13 cellular contexts compared by ENCODE assay signal in the genomic region with DNA sequence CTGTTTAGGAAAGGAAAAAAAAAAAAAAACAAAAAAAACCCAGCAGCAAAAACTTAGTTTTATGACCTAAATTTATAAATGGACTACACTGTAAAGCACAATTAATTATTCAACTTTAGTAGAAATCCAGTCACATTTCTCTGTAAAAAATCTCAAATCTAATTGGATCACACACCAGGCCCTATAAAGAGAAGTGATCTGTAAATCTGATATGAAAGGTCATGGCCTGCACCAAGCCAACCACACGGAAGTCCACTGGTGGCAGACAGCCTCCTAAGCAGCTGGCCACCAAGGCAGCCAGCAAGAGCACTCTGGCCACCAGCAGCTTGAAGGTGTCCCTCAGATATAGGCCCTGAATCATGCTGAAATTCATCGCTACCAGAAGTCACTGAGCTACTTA.
A peak's percentile ranks its signal among the peaks of the same experiment; 100 is the strongest.
DNase-seq lines count a peak whose midpoint lies in the region; ATAC-seq and TF ChIP-seq lines count a peak whose summit lies in the region.
"Had no signal": no experiment of that assay in that cellular context is flagged by ENCODE, and none has a peak within 500 bp of the region (broad histone marks: within the 10 kb centered on the region; RNA-seq: fewer than 3 reads in every experiment).

No MANE protein-coding gene starts in this region.

- H3K9me3 Mint-ChIP-seq in T-helper 2 cell treated with Interferon-gamma antibody and Interleukin-4, amounts not matched to agents 5 μg/mL and 100 μg/mL, for 36 hours, result no peaks in the 10 kb centered on the region
- H3K9me3 Mint-ChIP-seq in activated CD4-positive, alpha-beta memory T cell treated with anti-CD3 and anti-CD28 coated beads, Interleukin-2, amount 10 ng/mL, durations not matched to agents 7 days and 5 days, result no peaks in the 10 kb centered on the region
- H3K9me3 Mint-ChIP-seq in osteocyte (ENCODE audit: unreplicated experiment), result no peaks in the 10 kb centered on the region
- H3K9me3 Mint-ChIP-seq in MCF 10A (ENCODE audit: unreplicated experiment), result no peaks in the 10 kb centered on the region
- H3K9me3 Mint-ChIP-seq in stimulated activated naive CD8-positive, alpha-beta T cell treated with anti-CD3 and anti-CD28 coated beads, Interleukin-15, amount 100 ng/mL, for 72 hours, result no peaks in the 10 kb centered on the region

- POLR2A ChIA-PET in activated CD4-positive, alpha-beta memory T cell treated with anti-CD3 and anti-CD28 coated beads, Interleukin-2, amount 10 ng/mL, durations not matched to agents 7 days and 5 days (lab: Charles Lee), result interaction anchor here (1.0 to 15.2 kb wide), 9 partner anchors 9 to 53 kb away, joined by 3 to 833 read pairs (median 9); a partner anchor contains a TSS
- POLR2A ChIA-PET in MCF 10A (lab: Yijun Ruan, JAX), result interaction anchor here (0.7 to 10.6 kb wide), 7 partner anchors 14 to 66 kb away, joined by 3 to 405 read pairs (median 4); a partner anchor contains a TSS

- no peak for DNase-seq in T-helper 2 cell treated with Interferon-gamma antibody and Interleukin-4, amounts not matched to agents 5 μg/mL and 100 μg/mL, for 36 hours (ENCODE audit: low spot score)
- DNase-seq in T-helper 2 cell (no peak), NCI-H146 treated with DMSO at 0.1 percent for 48 hours (lab: John Stamatoyannopoulos, UW; ENCODE audit: unreplicated experiment) (peak; percentile 50), osteocyte (ENCODE audit: extremely low spot score, unreplicated experiment) (no peak), MCF 10A (ENCODE audit: unreplicated experiment) (no peak), EL (no peak)
- DNase-seq in activated CD4-positive, alpha-beta memory T cell treated with anti-CD3 and anti-CD28 coated beads, Interleukin-2, amount 10 ng/mL, durations not matched to agents 7 days and 5 days, result no peak
- no peak for DNase-seq in stimulated activated naive CD8-positive, alpha-beta T cell treated with anti-CD3 and anti-CD28 coated beads, Interleukin-15, amount 100 ng/mL, for 72 hours
- DNase-seq: gastrocnemius medialis, midbrain, NCI-H1092 treated with DMSO at 0.1 percent for 48 hours, NCI-H345, pancreas had no signal

- no peaks in the 10 kb centered on the region for H3K27me3 Mint-ChIP-seq in T-helper 2 cell treated with Interferon-gamma antibody and Interleukin-4, amounts not matched to agents 5 μg/mL and 100 μg/mL, for 36 hours (ENCODE audit: low read depth)
- H3K27me3 Mint-ChIP-seq in activated CD4-positive, alpha-beta memory T cell treated with anti-CD3 and anti-CD28 coated beads, Interleukin-2, amount 10 ng/mL, durations not matched to agents 7 days and 5 days, result no peaks in the 10 kb centered on the region
- H3K27me3 Mint-ChIP-seq in osteocyte (ENCODE audit: unreplicated experiment) (no peaks in the 10 kb centered on the region), MCF 10A (ENCODE audit: insufficient read depth, unreplicated experiment) (no peaks in the 10 kb centered on the region)
- no peaks in the 10 kb centered on the region for H3K27me3 Mint-ChIP-seq in stimulated activated naive CD8-positive, alpha-beta T cell treated with anti-CD3 and anti-CD28 coated beads, Interleukin-15, amount 100 ng/mL, for 72 hours

- peaks cover 21% of the 10 kb centered on the region for H3K4me1 Mint-ChIP-seq in T-helper 2 cell treated with Interferon-gamma antibody and Interleukin-4, amounts not matched to agents 5 μg/mL and 100 μg/mL, for 36 hours (ENCODE audit: low read depth)
- peaks cover 26% of the 10 kb centered on the region for H3K4me1 Mint-ChIP-seq in activated CD4-positive, alpha-beta memory T cell treated with anti-CD3 and anti-CD28 coated beads, Interleukin-2, amount 10 ng/mL, durations not matched to agents 7 days and 5 days
- H3K4me1 Mint-ChIP-seq in osteocyte (ENCODE audit: unreplicated experiment) (no peaks in the 10 kb centered on the region), MCF 10A (ENCODE audit: insufficient read depth, unreplicated experiment) (peaks cover 6% of the 10 kb centered on the region)
- H3K4me1 Mint-ChIP-seq in stimulated activated naive CD8-positive, alpha-beta T cell treated with anti-CD3 and anti-CD28 coated beads, Interleukin-15, amount 100 ng/mL, for 72 hours, result peaks cover 25% of the 10 kb centered on the region

- peak overlapping the region; percentile 38 for H3K4me3 Mint-ChIP-seq in T-helper 2 cell treated with Interferon-gamma antibody and Interleukin-4, amounts not matched to agents 5 μg/mL and 100 μg/mL, for 36 hours
- H3K4me3 Mint-ChIP-seq in activated CD4-positive, alpha-beta memory T cell treated with anti-CD3 and anti-CD28 coated beads, Interleukin-2, amount 10 ng/mL, durations not matched to agents 7 days and 5 days, result peak overlapping the region; percentile 3
- H3K4me3 Mint-ChIP-seq in osteocyte (ENCODE audit: unreplicated experiment) (no peak overlapping the region), MCF 10A (ENCODE audit: unreplicated experiment) (no peak overlapping the region)
- peak overlapping the region in 1 of 2 donors; percentile 31 for H3K4me3 Mint-ChIP-seq in stimulated activated naive CD8-positive, alpha-beta T cell treated with anti-CD3 and anti-CD28 coated beads, Interleukin-15, amount 100 ng/mL, for 72 hours

- ATAC-seq in stimulated activated naive CD8-positive, alpha-beta T cell treated with anti-CD3 and anti-CD28 coated beads, Interleukin-15, amount 100 ng/mL, for 72 hours, result no peak
- ATAC-seq: gastrocnemius medialis, pancreas had no signal

- intact Hi-C loops in MCF 10A (cut with micrococcal nuclease), result loop anchor here (5.0 kb wide), 3 partner anchors 93 to 928 kb away; a partner anchor contains a TSS

- peak overlapping the region; percentile 63 for H3K27ac Mint-ChIP-seq in T-helper 2 cell treated with Interferon-gamma antibody and Interleukin-4, amounts not matched to agents 5 μg/mL and 100 μg/mL, for 36 hours
- H3K27ac Mint-ChIP-seq in activated CD4-positive, alpha-beta memory T cell treated with anti-CD3 and anti-CD28 coated beads, Interleukin-2, amount 10 ng/mL, durations not matched to agents 7 days and 5 days, result peak overlapping the region; percentile 38
- H3K27ac Mint-ChIP-seq in osteocyte (ENCODE audit: unreplicated experiment) (peak overlapping the region; percentile 38), MCF 10A (ENCODE audit: low read depth, unreplicated experiment) (no peak overlapping the region)
- H3K27ac Mint-ChIP-seq in stimulated activated naive CD8-positive, alpha-beta T cell treated with anti-CD3 and anti-CD28 coated beads, Interleukin-15, amount 100 ng/mL, for 72 hours, result peak overlapping the region in 1 of 2 donors; percentile 54

- CTCF ChIA-PET in activated CD4-positive, alpha-beta memory T cell treated with anti-CD3 and anti-CD28 coated beads, Interleukin-2, amount 10 ng/mL, durations not matched to agents 7 days and 5 days (lab: Charles Lee), result no interaction called here
- CTCF ChIA-PET in MCF 10A (lab: Yijun Ruan, JAX), result interaction anchor here (1.1 kb wide), 1 partner anchor 33 kb away, joined by 4 read pairs; a partner anchor contains a TSS

- H3K36me3 Mint-ChIP-seq in T-helper 2 cell treated with Interferon-gamma antibody and Interleukin-4, amounts not matched to agents 5 μg/mL and 100 μg/mL, for 36 hours (ENCODE audit: low read depth), result no peaks in the 10 kb centered on the region
- H3K36me3 Mint-ChIP-seq in activated CD4-positive, alpha-beta memory T cell treated with anti-CD3 and anti-CD28 coated beads, Interleukin-2, amount 10 ng/mL, durations not matched to agents 7 days and 5 days (ENCODE audit: low read depth), result no peaks in the 10 kb centered on the region
- H3K36me3 Mint-ChIP-seq in osteocyte (ENCODE audit: unreplicated experiment) (no peaks in the 10 kb centered on the region), MCF 10A (ENCODE audit: insufficient read depth, unreplicated experiment) (no peaks in the 10 kb centered on the region)

- TF ChIP-seq CTCF in osteocyte (IDR thresholded peaks at IDR 0.05), result no peak
- TF ChIP-seq CTCF in MCF 10A (IDR thresholded peaks at IDR 0.05; ENCODE audit: unreplicated experiment), result no peak

- BruUV-seq in MCF 10A (replicated peaks; lab: Mats Ljungman, UMichigan), result no TSS peak

Comparison
In these comparisons a context has a peak if more than half of its experiments do, and no peak if none do; other contexts are left out.
1. H3K4me3 Mint-ChIP-seq: peak in T-helper 2 cell treated with Interferon-gamma antibody and Interleukin-4, amounts not matched to agents 5 μg/mL and 100 μg/mL, for 36 hours (single experiment) and activated CD4-positive, alpha-beta memory T cell treated with anti-CD3 and anti-CD28 coated beads, Interleukin-2, amount 10 ng/mL, durations not matched to agents 7 days and 5 days (single experiment); none in osteocyte (single experiment) and MCF 10A (single experiment).